Comparison of ENCODE assay signal across 1 cellular context in genomic region chr5:113330533-113331200, GRCh38.
A peak's percentile ranks its signal among the peaks of the same experiment; 100 is the strongest.
TF ChIP-seq lines count a peak whose summit lies in the region.

No MANE protein-coding gene starts in this region.

TF ChIP-seq in HepG2, 621 proteins besides CTCF, POLR2A, EP300 and RAD21 (continued from another document):
- TF ChIP-seq ZBED4 (CRISPR knock-in tag; IDR thresholded peaks at IDR 0.05; ENCODE audit: borderline replicate concordance) (no peak), RXRB (CRISPR knock-in tag; IDR thresholded peaks at IDR 0.05; ENCODE audit: borderline replicate concordance) (no peak), ZNF501 (CRISPR knock-in tag; IDR thresholded peaks at IDR 0.05) (no peak), IRF2 (CRISPR knock-in tag; IDR thresholded peaks at IDR 0.05) (no peak), PRDM10 (CRISPR knock-in tag; IDR thresholded peaks at IDR 0.05; ENCODE audit: low read depth) (no peak), ZNF644 (CRISPR knock-in tag; IDR thresholded peaks at IDR 0.05; ENCODE audit: low read depth) (no peak), ZNF652 (CRISPR knock-in tag; IDR thresholded peaks at IDR 0.05; ENCODE audit: borderline replicate concordance, low read depth) (peak; percentile 73), STAG1 (CRISPR knock-in tag; IDR thresholded peaks at IDR 0.05) (peak; percentile 75), SMC3 (IDR thresholded peaks at IDR 0.05; ENCODE audit: low read length) (peak; percentile 30; the same call in 1 of the 2 replicates), CREBL2 (CRISPR knock-in tag; IDR thresholded peaks at IDR 0.05; ENCODE audit: borderline replicate concordance) (no peak)
